In genomic region chr10:112377116-112377515, GRCh38 we compare ENCODE assay signal across 8 cellular contexts. TPM values are rescaled to one million over a fixed set of nuclear protein-coding genes. Genes with fewer than 3 reads are reported as not detected.
DNase-seq lines count a peak whose midpoint lies in the region; ATAC-seq, FAIRE-seq and TF ChIP-seq lines count a peak whose summit lies in the region.
"Not testable (repeated sequence)": the region's sequence is repeated elsewhere in the genome, so short reads cannot be mapped to it uniquely, and the experiment has no call there.
"Had no signal": no experiment of that assay in that cellular context is flagged by ENCODE, and none has a peak within 500 bp of the region (broad histone marks: within the 10 kb centered on the region; RNA-seq: fewer than 3 reads in every experiment).

No MANE protein-coding gene starts in this region.

- H3K9ac ChIP-seq in Loucy (ENCODE audit: low read depth, low read length, poor library complexity, severe bottlenecking), result peak overlapping the region; percentile 91

- CTCF ChIA-PET in Calu3 (lab: Charles Lee), result not testable (repeated sequence)
- CTCF ChIA-PET in activated CD4-positive, alpha-beta T cell treated with anti-CD3 and anti-CD28 coated beads for 36 hours (lab: Charles Lee), result interaction anchor here (2.6 kb wide), 1 partner anchor 9 kb away, joined by 18 read pairs; no protein-coding TSS in a partner anchor
- CTCF ChIA-PET in activated naive CD4-positive, alpha-beta T cell treated with anti-CD3 and anti-CD28 coated beads for 36 hours (lab: Charles Lee), result interaction anchor here (0.6 kb wide), 1 partner anchor 58 kb away, joined by 3 read pairs; no protein-coding TSS in a partner anchor

- DNase-seq in Calu3; activated CD4-positive, alpha-beta T cell treated with anti-CD3 and anti-CD28 coated beads for 36 hours; activated naive CD4-positive, alpha-beta T cell treated with anti-CD3 and anti-CD28 coated beads for 36 hours; effector memory CD8-positive, alpha-beta T cell; memory B cell (ENCODE audit: low spot score in 2 of 2); small intestine: not testable (repeated sequence)

- H3K4me3 ChIP-seq in Loucy (ENCODE audit: low read length, poor library complexity, severe bottlenecking), result peak overlapping the region; percentile 84
- H3K4me3 ChIP-seq in small intestine (ENCODE audit: low read depth in 1 of 2, low read length in 2 of 2), result peak overlapping the region; percentile 20 to 80

- ATAC-seq in activated CD4-positive, alpha-beta T cell treated with anti-CD3 and anti-CD28 coated beads for 36 hours; effector memory CD8-positive, alpha-beta T cell (replicated peaks); memory B cell (ENCODE audit: low read depth): not testable (repeated sequence)

- not testable (repeated sequence) for H2AFZ ChIP-seq in Loucy (ENCODE audit: low read length)

- H3K4me2 ChIP-seq in Loucy (ENCODE audit: low read depth, low read length, poor library complexity, severe bottlenecking), result peak overlapping the region; percentile 84

- POLR2A ChIA-PET in activated CD4-positive, alpha-beta T cell treated with anti-CD3 and anti-CD28 coated beads for 36 hours (lab: Charles Lee), result interaction anchor here (3.0 kb wide), 1 partner anchor 12 kb away, joined by 14 read pairs; no protein-coding TSS in a partner anchor

- intact Hi-C loops in Calu3 (cut with micrococcal nuclease; ENCODE audit: unreplicated experiment), result loop anchor here (5.0 kb wide), 1 partner anchor 40 kb away; no protein-coding TSS in a partner anchor
- intact Hi-C loops in activated CD4-positive, alpha-beta T cell treated with anti-CD3 and anti-CD28 coated beads for 36 hours (cut with DNase I, micrococcal nuclease), result loop anchor here (2.0 to 5.0 kb wide), 4 partner anchors 70 to 195 kb away; partner anchors contain the start of genes VTI1A (in 2 of the 2), ZDHHC6 (in 2 of the 2) and GPAM (in 1 of the 2)
- intact Hi-C loops in activated naive CD4-positive, alpha-beta T cell treated with anti-CD3 and anti-CD28 coated beads for 36 hours (cut with micrococcal nuclease), result loop anchor here (2.0 to 5.0 kb wide), 3 partner anchors 155 to 1458 kb away; partner anchors contain the start of genes BBIP1, SHOC2 and TCF7L2

- TF ChIP-seq CTCF in Calu3 (IDR thresholded peaks at IDR 0.05; ENCODE audit: unreplicated experiment); Loucy (conservative IDR thresholded peaks at IDR 0.05; ENCODE audit: low read length): not testable (repeated sequence)

- H3K4me1 Mint-ChIP-seq in Calu3 (ENCODE audit: low read depth, unreplicated experiment) (peaks cover 51% of the 10 kb centered on the region), memory B cell (peaks cover 46% of the 10 kb centered on the region)
- H3K4me1 Mint-ChIP-seq in activated CD4-positive, alpha-beta T cell treated with anti-CD3 and anti-CD28 coated beads for 36 hours, result peaks cover 62% of the 10 kb centered on the region
- peaks cover 59% of the 10 kb centered on the region for H3K4me1 Mint-ChIP-seq in activated naive CD4-positive, alpha-beta T cell treated with anti-CD3 and anti-CD28 coated beads for 36 hours (ENCODE audit: low read depth)
- peaks cover 65 to 69% of the 10 kb centered on the region in 2 donors for H3K4me1 Mint-ChIP-seq in effector memory CD8-positive, alpha-beta T cell (ENCODE audit: low read depth in 2 of 2)

- TSS peak; percentile 41 for BruUV-seq in Calu3 (replicated peaks; lab: Mats Ljungman, UMichigan)

- peaks cover 26% of the 10 kb centered on the region for H3K36me3 Mint-ChIP-seq in Calu3 (ENCODE audit: insufficient read depth, unreplicated experiment)
- H3K36me3 Mint-ChIP-seq in activated CD4-positive, alpha-beta T cell treated with anti-CD3 and anti-CD28 coated beads for 36 hours (ENCODE audit: low read depth), result peaks cover 35% of the 10 kb centered on the region
- peaks cover 23% of the 10 kb centered on the region for H3K36me3 Mint-ChIP-seq in activated naive CD4-positive, alpha-beta T cell treated with anti-CD3 and anti-CD28 coated beads for 36 hours (ENCODE audit: low read depth)
- H3K36me3 Mint-ChIP-seq in effector memory CD8-positive, alpha-beta T cell (ENCODE audit: insufficient read depth), result not testable (repeated sequence)
- H3K36me3 Mint-ChIP-seq in memory B cell, result peaks cover 18% of the 10 kb centered on the region

- H3K27me3 ChIP-seq in Loucy (ENCODE audit: insufficient read depth, low read length, poor library complexity, severe bottlenecking); small intestine (ENCODE audit: control insufficient read depth in 2 of 2, insufficient read depth in 2 of 2, low read length in 2 of 2): not testable (repeated sequence)

- H3F3A ChIP-seq in Loucy (ENCODE audit: low read depth), result not testable (repeated sequence)

- peaks cover 22% of the 10 kb centered on the region for H3K4me1 ChIP-seq in Loucy (ENCODE audit: insufficient read depth, low read length, poor library complexity, severe bottlenecking)
- H3K4me1 ChIP-seq in small intestine (ENCODE audit: control insufficient read depth in 2 of 2, insufficient read depth in 1 of 2, low read depth in 1 of 2, low read length in 1 of 2), result peaks cover 2 to 13% of the 10 kb centered on the region in 2 donors

- peak overlapping the region; percentile 98 for H3K27ac ChIP-seq in small intestine (ENCODE audit: low read depth in 1 of 2, low read length in 1 of 2)

- not testable (repeated sequence) for H3K9me3 ChIP-seq in Loucy (ENCODE audit: insufficient read depth, low read depth, low read length); small intestine (ENCODE audit: control insufficient read depth, low read depth)

- not testable (repeated sequence) for H3K9me3 Mint-ChIP-seq in Calu3 (ENCODE audit: low read depth, unreplicated experiment); activated CD4-positive, alpha-beta T cell treated with anti-CD3 and anti-CD28 coated beads for 36 hours (ENCODE audit: low read depth); activated naive CD4-positive, alpha-beta T cell treated with anti-CD3 and anti-CD28 coated beads for 36 hours; effector memory CD8-positive, alpha-beta T cell; memory B cell

- H3K36me3 ChIP-seq in Loucy (ENCODE audit: insufficient read depth, low read length); small intestine (ENCODE audit: control insufficient read depth in 2 of 2, insufficient read depth in 2 of 2, low read length in 2 of 2): not testable (repeated sequence)

- 19 to 67% (median 43%) methylated on average over 9 of the region's 9 CpGs for WGBS in small intestine, 3 donors

- not testable (repeated sequence) for H3K27me3 Mint-ChIP-seq in Calu3 (ENCODE audit: unreplicated experiment); activated CD4-positive, alpha-beta T cell treated with anti-CD3 and anti-CD28 coated beads for 36 hours; activated naive CD4-positive, alpha-beta T cell treated with anti-CD3 and anti-CD28 coated beads for 36 hours (ENCODE audit: low read depth); effector memory CD8-positive, alpha-beta T cell; memory B cell

- H4K20me1 ChIP-seq in Loucy (ENCODE audit: insufficient read depth, low read length, poor library complexity, severe bottlenecking), result not testable (repeated sequence)

- H3K4me3 Mint-ChIP-seq in Calu3 (ENCODE audit: low read depth, unreplicated experiment) (peak overlapping the region; percentile 77), memory B cell (peak overlapping the region; percentile 68)
- H3K4me3 Mint-ChIP-seq in activated CD4-positive, alpha-beta T cell treated with anti-CD3 and anti-CD28 coated beads for 36 hours, result peak overlapping the region; percentile 93
- peak overlapping the region; percentile 62 for H3K4me3 Mint-ChIP-seq in activated naive CD4-positive, alpha-beta T cell treated with anti-CD3 and anti-CD28 coated beads for 36 hours
- H3K4me3 Mint-ChIP-seq in effector memory CD8-positive, alpha-beta T cell, result peak overlapping the region; percentile 99 to 100

- H3K27ac Mint-ChIP-seq in Calu3 (ENCODE audit: unreplicated experiment) (peak overlapping the region; percentile 57), memory B cell (peak overlapping the region; percentile 99)
- peak overlapping the region; percentile 67 for H3K27ac Mint-ChIP-seq in activated CD4-positive, alpha-beta T cell treated with anti-CD3 and anti-CD28 coated beads for 36 hours
- peak overlapping the region; percentile 73 for H3K27ac Mint-ChIP-seq in activated naive CD4-positive, alpha-beta T cell treated with anti-CD3 and anti-CD28 coated beads for 36 hours
- H3K27ac Mint-ChIP-seq in effector memory CD8-positive, alpha-beta T cell, result peak overlapping the region; percentile 100

- H3K79me2 ChIP-seq in Loucy (ENCODE audit: insufficient read depth, low read length), result peaks cover 11% of the 10 kb centered on the region

- FAIRE-seq in small intestine (lab: Jason Lieb, UNC), result not testable (repeated sequence)

- H3K9me2 ChIP-seq in Loucy (replicated peaks; ENCODE audit: low read depth, low read length), result not testable (repeated sequence)

RNA-seq across cellular contexts. Expression of gene ACSL5, which starts 3.2 kb away (rescaled TPM):
- total RNA-seq in Calu3 (2022), result 35.3 and 59.2 TPM in 2 replicates
- 10 to 100 TPM; 32.0 to 32.1 TPM for total RNA-seq in activated CD4-positive, alpha-beta T cell treated with anti-CD3 and anti-CD28 coated beads for 36 hours
- 10 to 100 TPM; 22.1 to 22.9 TPM for total RNA-seq in activated naive CD4-positive, alpha-beta T cell treated with anti-CD3 and anti-CD28 coated beads for 36 hours
- 100 to 1,000 TPM; 163 to 425 (median 338) TPM for polyA plus RNA-seq in small intestine
- total RNA-seq: mesothelial cell of epicardium had no signal
